Comparison of ENCODE assay signal across 1 cellular context in the genomic region with DNA sequence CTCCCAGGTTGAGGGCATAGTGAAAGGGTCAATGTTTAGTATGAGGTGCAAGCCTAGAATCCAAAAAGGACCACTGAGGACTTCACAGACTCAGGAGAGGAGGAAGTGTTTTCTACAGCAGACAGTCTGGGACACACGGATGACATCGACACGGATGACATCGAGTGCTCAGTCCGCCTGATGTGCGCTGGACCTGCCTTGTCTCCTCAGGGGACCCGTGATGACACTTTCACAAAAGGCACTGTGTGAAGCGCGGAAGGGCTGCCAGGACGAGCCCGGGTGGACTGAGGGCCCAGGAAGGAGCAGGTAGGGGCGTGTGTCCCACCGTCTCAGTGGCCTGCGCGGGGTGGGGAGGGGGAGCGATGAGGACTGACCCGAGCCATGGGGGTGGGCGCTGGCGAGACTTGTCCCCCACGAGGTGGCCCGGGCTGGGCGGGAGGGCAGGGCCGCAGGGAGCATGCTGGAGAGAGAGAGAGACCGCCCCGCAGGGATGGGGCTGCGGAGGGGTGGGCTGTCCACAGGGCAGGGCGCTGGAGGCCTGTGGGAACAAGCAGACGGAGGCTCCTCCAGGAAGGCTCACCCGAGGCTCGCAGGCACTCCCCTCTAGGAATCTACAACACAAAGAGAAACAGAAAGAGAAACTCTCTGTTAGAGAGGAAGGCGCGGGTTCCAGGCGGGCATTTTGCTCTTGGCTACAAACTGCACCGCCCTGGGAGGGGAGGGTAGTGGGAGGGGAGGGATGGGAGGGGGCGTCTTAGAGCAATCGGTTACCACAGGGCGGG.
TF ChIP-seq lines count a peak whose summit lies in the region.

No MANE protein-coding gene starts in this region.

TF ChIP-seq in GM23338, 12 proteins besides CTCF, POLR2A, EP300 and RAD21 (continued from another document):
- no peak for TF ChIP-seq ZNF462 (CRISPR knock-in tag; IDR thresholded peaks at IDR 0.05)
